In genomic region chr5:132059696-132060500, GRCh38 we compare ENCODE assay signal across 18 cellular contexts. TPM values are rescaled to one million over a fixed set of nuclear protein-coding genes. Genes with fewer than 3 reads are reported as not detected.
A peak's percentile ranks its signal among the peaks of the same experiment; 100 is the strongest.
DNase-seq lines count a peak whose midpoint lies in the region; ATAC-seq and TF ChIP-seq lines count a peak whose summit lies in the region.
"Had no signal": no experiment of that assay in that cellular context is flagged by ENCODE, and none has a peak within 500 bp of the region (broad histone marks: within the 10 kb centered on the region; RNA-seq: fewer than 3 reads in every experiment).

No MANE protein-coding gene starts in this region.

- ATAC-seq in left ventricle myocardium superior: no peak
- ATAC-seq in Right ventricle myocardium superior (ENCODE audit: poor library complexity): no peak
- no peak for ATAC-seq in lower lobe of right lung
- ATAC-seq in HG03571 (IDR thresholded peaks at IDR 0.05; ENCODE audit: unreplicated experiment): no peak
- ATAC-seq: body of pancreas had no signal

- TF ChIP-seq POLR2A in vagina (IDR thresholded peaks at IDR 0.05): no peak

- intact Hi-C loops in left ventricle myocardium superior (cut with micrococcal nuclease): no loop called here
- intact Hi-C loops in Right ventricle myocardium superior (cut with DNase I): loop anchor here (5.0 to 10.0 kb wide), 2 partner anchors 125 to 473 kb away; no protein-coding TSS in a partner anchor
- intact Hi-C loops in lower lobe of right lung (cut with DNase I): no loop called here
- intact Hi-C loops in vagina (cut with DNase I): no loop called here

- H3K27me3 ChIP-seq in lower lobe of right lung (ENCODE audit: low read depth) (no peaks in the 10 kb centered on the region), vagina (no peaks in the 10 kb centered on the region)
- H3K27me3 ChIP-seq: body of pancreas, tibial nerve had no signal

- H3K4me3 ChIP-seq in lower lobe of right lung: no peak overlapping the region
- no peak overlapping the region for H3K4me3 ChIP-seq in vagina
- H3K4me3 ChIP-seq: body of pancreas, tibial nerve had no signal

- no peaks in the 10 kb centered on the region for H3K36me3 ChIP-seq in lower lobe of right lung
- no peaks in the 10 kb centered on the region for H3K36me3 ChIP-seq in vagina
- H3K36me3 ChIP-seq: tibial nerve had no signal

- H3K27ac ChIP-seq in lower lobe of right lung (no peak overlapping the region), vagina (no peak overlapping the region)
- H3K27ac ChIP-seq: body of pancreas, parathyroid adenoma, tibial nerve had no signal

- TF ChIP-seq CTCF in lower lobe of right lung (IDR thresholded peaks at IDR 0.05): no peak
- TF ChIP-seq CTCF in vagina (IDR thresholded peaks at IDR 0.05): no peak

- H3K4me1 ChIP-seq in lower lobe of right lung (peaks cover 3% of the 10 kb centered on the region), vagina (no peaks in the 10 kb centered on the region)
- H3K4me1 ChIP-seq: body of pancreas, parathyroid adenoma, tibial nerve had no signal

- peak; percentile 16 for DNase-seq in left ventricle myocardium superior
- DNase-seq in Right ventricle myocardium superior: no peak
- DNase-seq in activated CD8-positive, alpha-beta memory T cell treated with anti-CD3 and anti-CD28 coated beads for 24 hours: peak; percentile 54
- DNase-seq in lower lobe of right lung: peak; percentile 39
- DNase-seq in vagina (ENCODE audit: extremely low spot score in 2 of 2): peak; percentile 84 to 95
- DNase-seq in NCI-H1417 treated with DMSO at 0.1 percent for 48 hours (lab: John Stamatoyannopoulos, UW): no peak
- DNase-seq in 8988T: no peak
- DNase-seq: HFFc6; NCI-H1694 treated with DMSO at 0.1 percent for 48 hours; NCI-H69; stimulated activated CD4-positive, alpha-beta T cell treated with anti-CD3 and anti-CD28 coated beads, Interleukin-15, amount 100 ng/mL, for 24 hours had no signal

- H3K9me3 ChIP-seq in lower lobe of right lung: no peaks in the 10 kb centered on the region
- H3K9me3 ChIP-seq in vagina: no peaks in the 10 kb centered on the region
- H3K9me3 ChIP-seq: body of pancreas, tibial nerve had no signal

RNA-seq across cellular contexts. Expression of gene IL3, which starts 0.6 kb away (rescaled TPM):
- total RNA-seq in left ventricle myocardium superior: not detected
- total RNA-seq in Right ventricle myocardium superior: not detected
- not detected for total RNA-seq in lower lobe of right lung
- not detected for total RNA-seq in vagina
- total RNA-seq: B cell, body of pancreas, frontal cortex, HFFc6, mononuclear cell, tibial nerve had no signal

RNA-seq across cellular contexts. Expression of gene CSF2, which starts 13.7 kb away (rescaled TPM):
- total RNA-seq in left ventricle myocardium superior (not detected), Right ventricle myocardium superior (not detected), lower lobe of right lung (3.9 TPM), vagina (not detected)
- total RNA-seq: B cell, body of pancreas, frontal cortex, tibial nerve had no signal

RNA-seq across cellular contexts. Expression of gene ACSL6, which starts 48.4 kb away (rescaled TPM):
- total RNA-seq in left ventricle myocardium superior (4.4 TPM), Right ventricle myocardium superior (3.0 TPM), lower lobe of right lung (0.59 TPM), vagina (0.49 TPM)
- total RNA-seq: HFFc6 had no signal

Comparison
In these comparisons a context has a peak if more than half of its experiments do, and no peak if none do; other contexts are left out.
1. DNase-seq: peak in left ventricle myocardium superior (single experiment), activated CD8-positive, alpha-beta memory T cell treated with anti-CD3 and anti-CD28 coated beads for 24 hours (single experiment), lower lobe of right lung (single experiment) and vagina (2 of 2); none in Right ventricle myocardium superior (single experiment), NCI-H1417 treated with DMSO at 0.1 percent for 48 hours (single experiment) and 8988T (single experiment).